ENCODE assay signal across 16 cellular contexts in the genomic region with DNA sequence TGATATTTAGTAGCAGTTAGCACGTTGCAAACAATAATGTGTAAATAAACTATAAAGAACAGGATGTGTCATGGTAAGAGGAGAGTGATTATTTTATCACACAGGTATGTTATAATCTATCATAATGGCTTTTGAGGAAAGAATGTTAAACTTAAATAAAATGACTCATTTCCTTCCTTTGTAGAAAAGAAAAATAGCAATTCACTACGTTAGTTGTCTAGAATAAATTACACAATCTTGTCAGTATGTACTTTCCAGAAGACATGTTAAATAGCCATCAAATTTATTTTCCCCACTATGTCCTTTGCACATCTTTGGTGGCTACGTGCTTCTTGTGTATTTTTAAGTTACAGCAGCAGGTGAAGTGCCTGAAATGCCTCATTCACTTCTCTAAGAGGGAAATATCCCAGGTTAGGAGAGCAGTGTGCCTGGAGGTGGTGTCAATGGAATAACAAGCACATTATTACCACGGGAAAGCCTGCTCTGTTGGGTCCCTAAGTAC.
DNase-seq lines count a peak whose midpoint lies in the region; ATAC-seq and TF ChIP-seq lines count a peak whose summit lies in the region.
"Had no signal": no experiment of that assay in that cellular context is flagged by ENCODE, and none has a peak within 500 bp of the region (broad histone marks: within the 10 kb centered on the region; RNA-seq: fewer than 3 reads in every experiment).

No MANE protein-coding gene starts in this region.

- H3K36me3 Mint-ChIP-seq in neural progenitor cell = peaks cover 16% of the 10 kb centered on the region

- H3K27me3 Mint-ChIP-seq in neural progenitor cell (ENCODE audit: insufficient read depth, low read depth) = no peaks in the 10 kb centered on the region
- H3K27me3 Mint-ChIP-seq: activated CD4-positive, alpha-beta T cell treated with anti-CD3 and anti-CD28 coated beads, Interleukin-2, amount 10 ng/mL, durations not matched to agents 7 days and 5 days had no signal

- no peak overlapping the region for H3K4me2 ChIP-seq in neural progenitor cell

- no peak overlapping the region for H3K4me3 Mint-ChIP-seq in neural progenitor cell
- H3K4me3 Mint-ChIP-seq: activated CD4-positive, alpha-beta T cell treated with anti-CD3 and anti-CD28 coated beads, Interleukin-2, amount 10 ng/mL, durations not matched to agents 7 days and 5 days; T-helper 1 cell treated with Interleukin-12 subunit alpha and Interleukin-12 subunit beta and Interleukin-4 antibody, amounts not matched to agents 30 μg/mL and 1 μg/mL, for 36 hours had no signal

- no peak for ATAC-seq in HG02678 (IDR thresholded peaks at IDR 0.05; ENCODE audit: unreplicated experiment)
- no peak for ATAC-seq in HG03095 (IDR thresholded peaks at IDR 0.05; ENCODE audit: unreplicated experiment)
- ATAC-seq: esophagus mucosa had no signal

- no peak overlapping the region for H3K27ac Mint-ChIP-seq in neural progenitor cell
- H3K27ac Mint-ChIP-seq: activated CD4-positive, alpha-beta T cell treated with anti-CD3 and anti-CD28 coated beads, Interleukin-2, amount 10 ng/mL, durations not matched to agents 7 days and 5 days; T-helper 1 cell treated with Interleukin-12 subunit alpha and Interleukin-12 subunit beta and Interleukin-4 antibody, amounts not matched to agents 30 μg/mL and 1 μg/mL, for 36 hours had no signal

- H4K20me1 ChIP-seq in neural progenitor cell (ENCODE audit: low read depth) = no peaks in the 10 kb centered on the region

- no TSS peak for BruUV-seq in A673 (replicated peaks; lab: Mats Ljungman, UMichigan)

- no peak for TF ChIP-seq CTCF in A673 (conservative IDR thresholded peaks at IDR 0.05; ENCODE audit: low read depth, low read length)
- TF ChIP-seq CTCF in fibroblast of villous mesenchyme (IDR thresholded peaks at IDR 0.05; ENCODE audit: insufficient read depth, low read depth, low read length) = no peak
- TF ChIP-seq CTCF in neural progenitor cell (IDR thresholded peaks at IDR 0.05) = no peak

- H3K27ac ChIP-seq in A673 (ENCODE audit: low read depth, low read length, poor library complexity, severe bottlenecking) (peak overlapping the region; percentile 52), SJSA1 (peak overlapping the region; percentile 89), neural progenitor cell (no peak overlapping the region)
- H3K27ac ChIP-seq: prostate gland, uterus had no signal

- H3F3A ChIP-seq in neural progenitor cell (ENCODE audit: low read depth) = peaks cover 3% of the 10 kb centered on the region

- CTCF ChIA-PET in A673 (lab: Charles Lee) = no interaction called here

- POLR2A ChIA-PET in A673 (lab: Charles Lee; ENCODE audit: low non-redundant PET) = interaction anchor here (0.6 kb wide), 1 partner anchor 76 kb away, joined by 3 read pairs; no protein-coding TSS in a partner anchor

- no peaks in the 10 kb centered on the region for H3K4me1 Mint-ChIP-seq in neural progenitor cell

- H3K9me3 ChIP-seq in A673 (ENCODE audit: low read depth, low read length, poor library complexity, severe bottlenecking) = no peaks in the 10 kb centered on the region
- H3K9me3 ChIP-seq in SJSA1 (replicated peaks) = no peaks in the 10 kb centered on the region
- H3K9me3 ChIP-seq in neural progenitor cell (ENCODE audit: low read depth) = no peaks in the 10 kb centered on the region
- H3K9me3 ChIP-seq: prostate gland, uterus had no signal

- DNase-seq in A673 (ENCODE audit: low spot score) = peak; percentile 75
- DNase-seq in HT-29 (ENCODE audit: low spot score) = peak; percentile 72
- DNase-seq in SJSA1 (ENCODE audit: low read depth in 1 of 2, low spot score in 2 of 2) = peak in 1 of 2 experiments; percentile 73
- DNase-seq in fibroblast of villous mesenchyme (ENCODE audit: low read depth) = peak; percentile 31
- no peak for DNase-seq in neural progenitor cell (ENCODE audit: low spot score)
- DNase-seq in epidermal melanocyte (ENCODE audit: insufficient read length, low spot score) = no peak
- DNase-seq: activated CD4-positive, alpha-beta T cell treated with anti-CD3 and anti-CD28 coated beads, Interleukin-2, amount 10 ng/mL, durations not matched to agents 7 days and 5 days; DMS79; NCI-H1930; OCI-M1; uterus had no signal

- no peak overlapping the region for H3K9ac ChIP-seq in neural progenitor cell

- H3K36me3 ChIP-seq in A673 (ENCODE audit: insufficient read depth, low read length, poor library complexity, severe bottlenecking) (no peaks in the 10 kb centered on the region), SJSA1 (no peaks in the 10 kb centered on the region; the same call in 1 of the 2 replicates), neural progenitor cell (peaks cover 5% of the 10 kb centered on the region)
- H3K36me3 ChIP-seq: prostate gland, uterus had no signal

- H3K4me1 ChIP-seq in A673 (ENCODE audit: insufficient read depth, low read length, poor library complexity, severe bottlenecking) = peaks cover 22% of the 10 kb centered on the region
- H3K4me1 ChIP-seq in SJSA1 (replicated peaks) = peaks cover 43% of the 10 kb centered on the region
- H3K4me1 ChIP-seq in neural progenitor cell = no peaks in the 10 kb centered on the region
- H3K4me1 ChIP-seq: prostate gland, uterus had no signal

- H3K27me3 ChIP-seq in A673 (replicated peaks; ENCODE audit: insufficient read depth, low read depth, low read length, poor library complexity) = no peaks in the 10 kb centered on the region
- H3K27me3 ChIP-seq in SJSA1 (replicated peaks) = no peaks in the 10 kb centered on the region
- no peaks in the 10 kb centered on the region for H3K27me3 ChIP-seq in neural progenitor cell
- H3K27me3 ChIP-seq: uterus had no signal

- H3K4me3 ChIP-seq in A673 (ENCODE audit: low read depth, low read length, poor library complexity, severe bottlenecking) (no peak overlapping the region), SJSA1 (no peak overlapping the region), fibroblast of villous mesenchyme (ENCODE audit: low read depth, low read length) (no peak overlapping the region), neural progenitor cell (no peak overlapping the region)
- H3K4me3 ChIP-seq: prostate gland, uterus had no signal

- H3K79me2 ChIP-seq in neural progenitor cell (ENCODE audit: low read depth) = no peaks in the 10 kb centered on the region

- peaks cover 10% of the 10 kb centered on the region for H3K9me3 Mint-ChIP-seq in neural progenitor cell
- H3K9me3 Mint-ChIP-seq: activated CD4-positive, alpha-beta T cell treated with anti-CD3 and anti-CD28 coated beads, Interleukin-2, amount 10 ng/mL, durations not matched to agents 7 days and 5 days; T-helper 1 cell treated with Interleukin-12 subunit alpha and Interleukin-12 subunit beta and Interleukin-4 antibody, amounts not matched to agents 30 μg/mL and 1 μg/mL, for 36 hours had no signal

- H2AFZ ChIP-seq in neural progenitor cell (replicated peaks) = no peak overlapping the region

- intact Hi-C loops in A673 (cut with micrococcal nuclease; ENCODE audit: unreplicated experiment) = no loop called here

Comparison
In these comparisons a context has a peak if more than half of its experiments do, and no peak if none do; other contexts are left out.
1. DNase-seq: peak in A673 (single experiment), HT-29 (single experiment) and fibroblast of villous mesenchyme (single experiment); none in neural progenitor cell (single experiment) and epidermal melanocyte (single experiment).